ENCODE assay signal across 5 cellular contexts in genomic region chrX:88830113-88830512, GRCh38.
"Had no signal": no experiment of that assay in that cellular context is flagged by ENCODE, and none has a peak within 500 bp of the region (broad histone marks: within the 10 kb centered on the region; RNA-seq: fewer than 3 reads in every experiment).

No MANE protein-coding gene starts in this region.

- H3K4me2 ChIP-seq: GM23338 had no signal

- ATAC-seq: GM23338 had no signal

- H3K27ac ChIP-seq: HL-60 had no signal

- H2AFZ ChIP-seq: GM23338 had no signal

- H3K4me3 ChIP-seq: GM23338 had no signal

- DNase-seq: H7, HCEC 1CT, KG1 had no signal
